ENCODE assay signal across 8 cellular contexts in genomic region chr5:86679529-86679928, GRCh38.
DNase-seq lines count a peak whose midpoint lies in the region; ATAC-seq and TF ChIP-seq lines count a peak whose summit lies in the region.

No MANE protein-coding gene starts in this region.

- TF ChIP-seq POLR2A in body of pancreas (IDR thresholded peaks at IDR 0.05): no peak
- no peak for TF ChIP-seq POLR2A in testis (IDR thresholded peaks at IDR 0.05)

- H3K4me1 ChIP-seq in body of pancreas: peaks cover 7% of the 10 kb centered on the region
- no peaks in the 10 kb centered on the region for H3K4me1 ChIP-seq in testis

- H3K36me3 ChIP-seq in body of pancreas (replicated peaks in 1 of 2; ENCODE audit: insufficient read depth in 1 of 2, low read depth in 2 of 2) (no peaks in the 10 kb centered on the region), testis (ENCODE audit: low read depth, missing control alignments) (no peaks in the 10 kb centered on the region)

- H3K4me3 ChIP-seq in body of pancreas: no peak overlapping the region
- H3K4me3 ChIP-seq in testis: no peak overlapping the region

- DNase-seq in AG09319 (ENCODE audit: extremely low read depth, low read depth) (peak; percentile 16), NCI-H524 treated with DMSO at 0.1 percent for 48 hours (lab: John Stamatoyannopoulos, UW) (peak; percentile 22), body of pancreas (peak; percentile 57 to 82 (median 72)), inferior parietal cortex (ENCODE audit: extremely low spot score) (peak; percentile 59), testis (peak; percentile 17), activated gamma-delta T cell (lab: John Stamatoyannopoulos, UW) (no peak)

- WGBS in body of pancreas, 2 donors: 0 to 5% methylated on average over 1 of the region's 1 CpG
- WGBS in testis, 2 donors: 21 to 33% methylated on average over 1 of the region's 1 CpG

- intact Hi-C loops in body of pancreas (cut with DNase I): no loop called here
- intact Hi-C loops in testis (cut with DNase I; ENCODE audit: low total_unique reads): no loop called here

- H3K9me3 ChIP-seq in body of pancreas (no peaks in the 10 kb centered on the region), testis (no peaks in the 10 kb centered on the region)

- ATAC-seq in GM18519 (IDR thresholded peaks at IDR 0.05; ENCODE audit: low FRiP score, unreplicated experiment) (peak; percentile 55), HG03354 (IDR thresholded peaks at IDR 0.05; ENCODE audit: poor library complexity, severe bottlenecking, unreplicated experiment) (peak; percentile 72), body of pancreas (peak; percentile 100)

- no peaks in the 10 kb centered on the region for H3K27me3 ChIP-seq in body of pancreas
- H3K27me3 ChIP-seq in testis: no peaks in the 10 kb centered on the region

- peak; percentile 51 for TF ChIP-seq CTCF in AG09319 (IDR thresholded peaks at IDR 0.05; ENCODE audit: low read depth, low read length)
- TF ChIP-seq CTCF in body of pancreas (IDR thresholded peaks at IDR 0.05): peak; percentile 36 to 93 (median 89)
- peak in 2 of 3 experiments; percentile 35 to 49 for TF ChIP-seq CTCF in testis (IDR thresholded peaks at IDR 0.05)

- H3K27ac ChIP-seq in body of pancreas: peak overlapping the region in 1 of 4 donors; percentile 32
- no peak overlapping the region for H3K27ac ChIP-seq in testis
